Comparison of ENCODE assay signal across 9 cellular contexts in the genomic region with DNA sequence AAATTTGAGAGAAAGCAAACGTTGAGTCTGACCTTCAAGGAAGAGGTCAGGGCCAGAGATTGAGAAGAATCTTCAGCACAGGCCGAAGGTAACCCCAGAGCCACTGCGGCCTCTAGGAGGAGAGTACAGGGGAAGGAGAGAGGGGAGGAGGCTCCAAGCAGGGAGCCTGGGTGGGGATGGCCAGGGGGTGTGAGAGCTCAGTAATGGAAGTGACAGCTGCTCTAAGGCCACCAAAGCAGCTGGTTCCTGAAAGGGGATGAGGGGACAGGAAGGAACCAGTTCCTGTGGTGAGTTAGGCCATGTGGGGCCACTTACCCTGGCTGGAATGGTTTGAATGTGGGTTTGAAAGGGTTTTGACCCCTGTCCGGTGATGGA. TPM values are rescaled to one million over a fixed set of nuclear protein-coding genes. Genes with fewer than 3 reads are reported as not detected.
DNase-seq lines count a peak whose midpoint lies in the region; ATAC-seq and TF ChIP-seq lines count a peak whose summit lies in the region.
"Had no signal": no experiment of that assay in that cellular context is flagged by ENCODE, and none has a peak within 500 bp of the region (broad histone marks: within the 10 kb centered on the region; RNA-seq: fewer than 3 reads in every experiment).

No MANE protein-coding gene starts in this region.

- DNase-seq in A673 (ENCODE audit: low spot score) (no peak), IMR-90 (no peak), DMS79 (lab: John Stamatoyannopoulos, UW) (no peak), osteocyte (ENCODE audit: extremely low spot score, unreplicated experiment) (no peak), globus pallidus (ENCODE audit: low spot score) (no peak)

- H3K36me3 Mint-ChIP-seq in dendritic cell treated with granulocyte-macrophage colony-stimulating factor and Interleukin-4, amounts not matched to agents 40 ng/mL and 50 ng/mL, for 4 days (ENCODE audit: low read depth): peaks cover 85% of the 10 kb centered on the region
- H3K36me3 Mint-ChIP-seq in osteocyte (ENCODE audit: unreplicated experiment): peaks cover 9% of the 10 kb centered on the region

- WGBS in IMR-90 (ENCODE audit: extremely low coverage in 2 of 2, insufficient read length in 1 of 2), 2 experiments: 100% methylated on average over 1 of the region's 4 CpGs; no CpG with 5 or more reads in 1 of the 2 experiments

- no peak for TF ChIP-seq CTCF in A673 (conservative IDR thresholded peaks at IDR 0.05; ENCODE audit: low read depth, low read length)
- TF ChIP-seq CTCF in IMR-90 (conservative IDR thresholded peaks at IDR 0.05; ENCODE audit: low read depth, low read length): no peak
- no peak for TF ChIP-seq CTCF in osteocyte (IDR thresholded peaks at IDR 0.05)

- no TSS peak for BruUV-seq in A673 (replicated peaks; lab: Mats Ljungman, UMichigan)
- BruUV-seq in IMR-90 (replicated peaks; lab: Mats Ljungman, UMichigan): no TSS peak

- H3K9me1 ChIP-seq in IMR-90 (ENCODE audit: insufficient read depth, low read length): peaks cover 3% of the 10 kb centered on the region; the same call in 1 of the 2 replicates

- POLR2A ChIA-PET in A673 (lab: Charles Lee; ENCODE audit: low non-redundant PET): interaction anchor here (0.5 kb wide), 1 partner anchor 60 kb away, joined by 5 read pairs; no protein-coding TSS in a partner anchor
- POLR2A ChIA-PET in IMR-90 (lab: Charles Lee; ENCODE audit: unreplicated experiment): no interaction called here

- no peaks in the 10 kb centered on the region for H3K27me3 Mint-ChIP-seq in dendritic cell treated with granulocyte-macrophage colony-stimulating factor and Interleukin-4, amounts not matched to agents 40 ng/mL and 50 ng/mL, for 4 days
- H3K27me3 Mint-ChIP-seq in osteocyte (ENCODE audit: unreplicated experiment): no peaks in the 10 kb centered on the region

- no peaks in the 10 kb centered on the region for H3K9me3 ChIP-seq in A673 (ENCODE audit: low read depth, low read length, poor library complexity, severe bottlenecking)
- no peaks in the 10 kb centered on the region for H3K9me3 ChIP-seq in IMR-90 (ENCODE audit: control insufficient read depth, insufficient read depth, low read length)
- H3K9me3 ChIP-seq: right atrium auricular region had no signal

- dilution Hi-C loops in IMR-90 (cut with HindIII; ENCODE audit: low sequenced_read_pairs, unreplicated experiment): no loop called here

- H2BK15ac ChIP-seq in IMR-90 (ENCODE audit: low read depth, low read length): no peak overlapping the region

- H3K27me3 ChIP-seq in A673 (replicated peaks; ENCODE audit: insufficient read depth, low read depth, low read length, poor library complexity) (no peaks in the 10 kb centered on the region), IMR-90 (ENCODE audit: control insufficient read depth, insufficient read depth, low read length) (no peaks in the 10 kb centered on the region)
- H3K27me3 ChIP-seq: right atrium auricular region had no signal

- no peaks in the 10 kb centered on the region for H3K9me3 Mint-ChIP-seq in dendritic cell treated with granulocyte-macrophage colony-stimulating factor and Interleukin-4, amounts not matched to agents 40 ng/mL and 50 ng/mL, for 4 days
- H3K9me3 Mint-ChIP-seq in osteocyte (ENCODE audit: unreplicated experiment): no peaks in the 10 kb centered on the region

- H3K36me3 ChIP-seq in A673 (ENCODE audit: insufficient read depth, low read length, poor library complexity, severe bottlenecking): peaks cover 19% of the 10 kb centered on the region
- H3K36me3 ChIP-seq in IMR-90 (ENCODE audit: control insufficient read depth, insufficient read depth, low read length): peaks cover 35% of the 10 kb centered on the region

- in situ Hi-C loops in IMR-90 (cut with MboI; ENCODE audit: low sequenced_read_pairs): no loop called here

- peaks cover 0 to 11% of the 10 kb centered on the region in 2 experiments; a peak in 1 of 4 replicates for H3K79me1 ChIP-seq in IMR-90 (ENCODE audit: low read depth in 1 of 2, low read length in 2 of 2)

- peaks cover 44% of the 10 kb centered on the region for H3K4me1 Mint-ChIP-seq in dendritic cell treated with granulocyte-macrophage colony-stimulating factor and Interleukin-4, amounts not matched to agents 40 ng/mL and 50 ng/mL, for 4 days (ENCODE audit: low read depth)
- H3K4me1 Mint-ChIP-seq in osteocyte (ENCODE audit: unreplicated experiment): peaks cover 2% of the 10 kb centered on the region

- no peak for TF ChIP-seq RAD21 in IMR-90 (IDR thresholded peaks at IDR 0.05; ENCODE audit: low read length)

- no peaks in the 10 kb centered on the region for H3K4me1 ChIP-seq in A673 (ENCODE audit: insufficient read depth, low read length, poor library complexity, severe bottlenecking)
- peaks cover 5% of the 10 kb centered on the region for H3K4me1 ChIP-seq in IMR-90 (ENCODE audit: control insufficient read depth, insufficient read depth, low read length)

- H2AFZ ChIP-seq in IMR-90 (replicated peaks; ENCODE audit: low read length, poor library complexity): no peak overlapping the region

- H3K9ac ChIP-seq in IMR-90 (ENCODE audit: low read depth, low read length): no peak overlapping the region

- H2BK120ac ChIP-seq in IMR-90 (ENCODE audit: low read depth, low read length): no peak overlapping the region

- H3K4me3 ChIP-seq in A673 (ENCODE audit: low read depth, low read length, poor library complexity, severe bottlenecking): no peak overlapping the region
- no peak overlapping the region for H3K4me3 ChIP-seq in IMR-90 (ENCODE audit: insufficient read depth, low read depth, low read length)
- H3K4me3 ChIP-seq: right atrium auricular region had no signal

- no peak overlapping the region for H3K56ac ChIP-seq in IMR-90 (ENCODE audit: extremely low read depth, insufficient read depth, low read length)

- H4K5ac ChIP-seq in IMR-90 (ENCODE audit: low read depth, low read length): no peak overlapping the region

- H3K18ac ChIP-seq in IMR-90 (ENCODE audit: low read depth, low read length): no peak overlapping the region

- ATAC-seq in GM18907 (IDR thresholded peaks at IDR 0.05; ENCODE audit: unreplicated experiment) (peak; percentile 6), IMR-90 (ENCODE audit: low read depth) (no peak), HG03097 (IDR thresholded peaks at IDR 0.05; ENCODE audit: low FRiP score, unreplicated experiment) (no peak)

- no peak overlapping the region for H3K4me2 ChIP-seq in IMR-90 (ENCODE audit: low read depth, low read length)

- H2BK5ac ChIP-seq in IMR-90 (ENCODE audit: low read depth, low read length, poor library complexity, severe bottlenecking): no peak overlapping the region

- peak overlapping the region; percentile 11 for H2AK9ac ChIP-seq in IMR-90 (replicated peaks; ENCODE audit: low read depth, low read length, poor library complexity)

- H4K20me1 ChIP-seq in IMR-90 (ENCODE audit: insufficient read depth, low read length): peaks cover 24% of the 10 kb centered on the region

- H3K27ac Mint-ChIP-seq in dendritic cell treated with granulocyte-macrophage colony-stimulating factor and Interleukin-4, amounts not matched to agents 40 ng/mL and 50 ng/mL, for 4 days: peak overlapping the region; percentile 66
- no peak overlapping the region for H3K27ac Mint-ChIP-seq in osteocyte (ENCODE audit: unreplicated experiment)

- no peak overlapping the region for H4K8ac ChIP-seq in IMR-90 (ENCODE audit: low read depth in 2 of 2, low read length in 2 of 2)

- H3K27ac ChIP-seq in A673 (ENCODE audit: low read depth, low read length, poor library complexity, severe bottlenecking) (peak overlapping the region; percentile 16), IMR-90 (ENCODE audit: insufficient read depth, low read length) (no peak overlapping the region)
- H3K27ac ChIP-seq: right atrium auricular region had no signal

- intact Hi-C loops in A673 (cut with micrococcal nuclease; ENCODE audit: unreplicated experiment) (no loop called here), IMR-90 (cut with micrococcal nuclease) (no loop called here)
- intact Hi-C loops in dendritic cell treated with granulocyte-macrophage colony-stimulating factor and Interleukin-4, amounts not matched to agents 40 ng/mL and 50 ng/mL, for 4 days (cut with micrococcal nuclease): loop anchor here (5.0 kb wide), 1 partner anchor 54 kb away; no protein-coding TSS in a partner anchor

- no peak overlapping the region for H3K14ac ChIP-seq in IMR-90 (replicated peaks; ENCODE audit: low read depth, low read length)

- no peak for TF ChIP-seq POLR2A in IMR-90 (IDR thresholded peaks at IDR 0.05; ENCODE audit: low read depth, low read length)

- H4K91ac ChIP-seq in IMR-90 (ENCODE audit: insufficient read depth, low read depth, low read length): no peak overlapping the region

- H3K4me3 Mint-ChIP-seq in dendritic cell treated with granulocyte-macrophage colony-stimulating factor and Interleukin-4, amounts not matched to agents 40 ng/mL and 50 ng/mL, for 4 days: no peak overlapping the region
- no peak overlapping the region for H3K4me3 Mint-ChIP-seq in osteocyte (ENCODE audit: unreplicated experiment)

- H2BK20ac ChIP-seq in IMR-90 (ENCODE audit: low read depth, low read length): no peak overlapping the region

- CTCF ChIA-PET in A673 (lab: Charles Lee): no interaction called here
- CTCF ChIA-PET in IMR-90 (lab: Yijun Ruan, JAX): no interaction called here

- H3K4ac ChIP-seq in IMR-90 (ENCODE audit: low read depth, low read length): no peak overlapping the region

- no peak overlapping the region for H3K23ac ChIP-seq in IMR-90 (ENCODE audit: low read depth, low read length)

- no peak overlapping the region for H2AK5ac ChIP-seq in IMR-90 (ENCODE audit: low read depth, low read length)

TF ChIP-seq in IMR-90, 13 proteins besides CTCF, POLR2A, EP300 and RAD21 (continues in another document):
- TF ChIP-seq, protein P1, sequence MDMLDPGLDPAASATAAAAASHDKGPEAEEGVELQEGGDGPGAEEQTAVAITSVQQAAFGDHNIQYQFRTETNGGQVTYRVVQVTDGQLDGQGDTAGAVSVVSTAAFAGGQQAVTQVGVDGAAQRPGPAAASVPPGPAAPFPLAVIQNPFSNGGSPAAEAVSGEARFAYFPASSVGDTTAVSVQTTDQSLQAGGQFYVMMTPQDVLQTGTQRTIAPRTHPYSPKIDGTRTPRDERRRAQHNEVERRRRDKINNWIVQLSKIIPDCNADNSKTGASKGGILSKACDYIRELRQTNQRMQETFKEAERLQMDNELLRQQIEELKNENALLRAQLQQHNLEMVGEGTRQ (IDR thresholded peaks at IDR 0.05; ENCODE audit: low read depth, low read length): no peak
- no peak for TF ChIP-seq MAFK (IDR thresholded peaks at IDR 0.05; ENCODE audit: low read depth, low read length)
- TF ChIP-seq MXI1 (IDR thresholded peaks at IDR 0.05; ENCODE audit: borderline replicate concordance, low read depth, low read length): no peak
- no peak for TF ChIP-seq MAZ (IDR thresholded peaks at IDR 0.05; ENCODE audit: borderline replicate concordance, low read depth, low read length)
- no peak for TF ChIP-seq NFE2L2 (IDR thresholded peaks at IDR 0.05; ENCODE audit: low read depth, low read length)

RNA-seq across cellular contexts. Expression of a gene that starts 46.1 kb away (rescaled TPM):
- total RNA-seq in A673 (2021): 39.0 and 40.8 TPM in 2 replicates
- 29.2 and 34.1 TPM in 2 replicates for total RNA-seq in IMR-90 (2012; rRNA removed)
- polyA plus RNA-seq in IMR-90 (2012; rRNA removed): 48.8 and 52.2 TPM in 2 replicates
- 56.6 and 58.1 TPM in 2 replicates for polyA plus RNA-seq in IMR-90 (2012; cell fraction: cytosol; rRNA removed)
- polyA plus RNA-seq in IMR-90 (2012; cell fraction: nucleus; rRNA removed; ENCODE audit: low replicate concordance): 159 and 173 TPM in 2 replicates
- 32.9 and 36.2 TPM in 2 replicates for total RNA-seq in osteocyte
